8 cellular contexts compared by ENCODE assay signal in the genomic region with DNA sequence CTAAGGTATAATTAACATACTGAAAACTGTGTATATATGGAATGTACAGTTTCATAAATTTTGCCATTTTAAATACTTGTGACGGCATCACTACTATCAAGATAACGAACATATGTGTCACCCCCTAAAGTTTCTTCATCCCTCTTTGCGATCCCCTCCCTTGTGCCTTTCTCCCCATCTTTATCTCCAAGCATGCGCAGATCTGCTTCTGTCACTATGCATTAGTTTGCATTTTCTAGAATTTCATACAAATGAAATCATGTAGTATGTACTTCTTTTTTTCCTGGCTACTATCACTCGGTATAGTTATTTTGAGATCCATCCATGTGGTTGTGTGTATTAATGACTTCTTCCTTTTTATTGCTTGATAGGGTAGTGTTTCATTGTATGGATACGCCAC.
"Had no signal": no experiment of that assay in that cellular context is flagged by ENCODE, and none has a peak within 500 bp of the region (broad histone marks: within the 10 kb centered on the region; RNA-seq: fewer than 3 reads in every experiment).

No MANE protein-coding gene starts in this region.

- ATAC-seq: GM12878 had no signal

- FAIRE-seq: G401.6, GM12878, GM12891, GM12892, GM18507, GM19239 had no signal

- DNase-seq: GDM1, GF-D8 had no signal

- H3K4me3 ChIP-seq: GM12878 had no signal
